1 cellular context compared by ENCODE assay signal in the genomic region with DNA sequence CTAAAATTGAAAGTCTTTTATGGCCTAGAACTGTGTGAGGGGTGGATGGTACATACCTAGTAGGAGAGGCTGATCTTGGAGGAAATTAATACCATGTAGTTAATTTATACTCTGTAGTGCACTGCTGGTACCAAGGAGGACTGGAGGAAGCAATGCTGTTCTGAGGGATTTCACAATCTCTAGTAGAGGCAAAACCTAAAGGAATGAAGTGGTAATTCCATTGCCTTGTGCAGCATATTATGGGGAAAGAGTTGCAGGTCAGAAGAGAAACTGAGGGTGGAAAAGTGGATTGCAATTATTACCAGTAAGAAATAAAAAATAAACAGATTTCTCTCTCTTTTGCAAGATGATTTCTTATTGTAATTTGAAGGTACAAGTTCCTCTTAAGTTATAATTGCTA.
TF ChIP-seq lines count a peak whose summit lies in the region.

No MANE protein-coding gene starts in this region.

TF ChIP-seq in GM12878, 131 proteins besides CTCF, POLR2A, EP300 and RAD21 (continued from another document):
- TF ChIP-seq, protein P1, sequence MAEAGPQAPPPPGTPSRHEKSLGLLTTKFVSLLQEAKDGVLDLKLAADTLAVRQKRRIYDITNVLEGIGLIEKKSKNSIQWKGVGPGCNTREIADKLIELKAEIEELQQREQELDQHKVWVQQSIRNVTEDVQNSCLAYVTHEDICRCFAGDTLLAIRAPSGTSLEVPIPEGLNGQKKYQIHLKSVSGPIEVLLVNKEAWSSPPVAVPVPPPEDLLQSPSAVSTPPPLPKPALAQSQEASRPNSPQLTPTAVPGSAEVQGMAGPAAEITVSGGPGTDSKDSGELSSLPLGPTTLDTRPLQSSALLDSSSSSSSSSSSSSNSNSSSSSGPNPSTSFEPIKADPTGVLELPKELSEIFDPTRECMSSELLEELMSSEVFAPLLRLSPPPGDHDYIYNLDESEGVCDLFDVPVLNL (IDR thresholded peaks at IDR 0.05; ENCODE audit: low read depth, low read length): no peak
